ENCODE assay signal across 19 cellular contexts in the genomic region with DNA sequence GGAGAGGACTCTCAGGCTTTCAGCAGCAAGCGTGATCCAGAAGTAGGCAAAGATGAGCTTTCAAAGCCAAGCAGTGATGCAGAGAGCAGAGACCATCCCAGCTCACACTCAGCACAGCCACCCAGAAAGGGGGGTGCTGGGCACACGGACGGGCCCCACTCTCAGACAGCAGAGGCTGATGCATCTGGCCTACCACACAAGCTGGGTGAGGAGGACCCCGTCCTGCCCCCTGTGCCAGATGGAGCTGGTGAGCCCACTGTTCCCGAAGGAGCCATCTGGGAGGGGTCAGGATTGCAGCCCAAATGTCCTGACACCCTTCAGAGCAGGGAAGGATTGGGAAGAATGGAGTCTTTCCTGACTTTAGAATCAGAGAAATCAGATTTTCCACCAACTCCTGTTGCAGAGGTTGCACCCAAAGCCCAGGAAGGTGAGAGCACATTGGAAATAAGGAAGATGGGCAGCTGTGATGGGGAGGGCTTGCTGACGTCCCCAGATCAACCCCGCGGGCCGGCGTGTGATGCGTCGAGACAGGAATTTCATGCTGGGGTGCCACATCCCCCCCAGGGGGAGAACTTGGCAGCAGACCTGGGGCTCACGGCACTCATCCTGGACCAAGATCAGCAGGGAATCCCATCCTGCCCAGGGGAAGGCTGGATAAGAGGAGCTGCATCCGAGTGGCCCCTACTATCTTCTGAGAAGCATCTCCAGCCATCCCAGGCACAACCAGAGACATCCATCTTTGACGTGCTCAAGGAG.
"Had no signal": no experiment of that assay in that cellular context is flagged by ENCODE, and none has a peak within 500 bp of the region (broad histone marks: within the 10 kb centered on the region; RNA-seq: fewer than 3 reads in every experiment).

No MANE protein-coding gene starts in this region.

- H3K27ac Mint-ChIP-seq: dendritic cell treated with granulocyte-macrophage colony-stimulating factor and Interleukin-4, amounts not matched to agents 40 ng/mL and 50 ng/mL, for 4 days; effector memory CD8-positive, alpha-beta T cell; immature natural killer cell had no signal

- H3K9me3 ChIP-seq: gastroesophageal sphincter, neutrophil, right atrium auricular region, sigmoid colon, stomach had no signal

- H3K36me3 Mint-ChIP-seq: immature natural killer cell; naive thymus-derived CD8-positive, alpha-beta T cell had no signal

- H3K27me3 Mint-ChIP-seq: dendritic cell treated with granulocyte-macrophage colony-stimulating factor and Interleukin-4, amounts not matched to agents 40 ng/mL and 50 ng/mL, for 4 days had no signal

- H3K4me1 Mint-ChIP-seq: immature natural killer cell; naive thymus-derived CD8-positive, alpha-beta T cell had no signal

- H3K9me3 Mint-ChIP-seq: dendritic cell treated with granulocyte-macrophage colony-stimulating factor and Interleukin-4, amounts not matched to agents 40 ng/mL and 50 ng/mL, for 4 days; effector memory CD8-positive, alpha-beta T cell; immature natural killer cell; naive thymus-derived CD8-positive, alpha-beta T cell had no signal

- DNase-seq: cerebellar nuclear complex; effector memory CD8-positive, alpha-beta T cell; erythroblast; glutamatergic neuron; immature natural killer cell; kidney; left cardiac atrium; naive thymus-derived CD8-positive, alpha-beta T cell; sigmoid colon; small intestine; stimulated activated CD4-positive, alpha-beta T cell treated with anti-CD3 and anti-CD28 coated beads, Interleukin-12 subunit alpha, Interleukin-12 subunit beta, amount 100 ng/mL, for 4 hours; stimulated activated naive CD4-positive, alpha-beta T cell; stomach; substantia nigra; trophoblast cell had no signal

- H3K4me3 Mint-ChIP-seq: dendritic cell treated with granulocyte-macrophage colony-stimulating factor and Interleukin-4, amounts not matched to agents 40 ng/mL and 50 ng/mL, for 4 days; effector memory CD8-positive, alpha-beta T cell; immature natural killer cell; naive thymus-derived CD8-positive, alpha-beta T cell had no signal

- H3K36me3 ChIP-seq: neutrophil had no signal

- H3K27ac ChIP-seq: gastroesophageal sphincter, neutrophil, sigmoid colon, stomach had no signal

- H3K4me3 ChIP-seq: gastroesophageal sphincter, right atrium auricular region, sigmoid colon, stomach had no signal

- H3K27me3 ChIP-seq: gastroesophageal sphincter, right atrium auricular region, sigmoid colon, stomach had no signal

- ATAC-seq: effector memory CD8-positive, alpha-beta T cell; gastroesophageal sphincter; naive thymus-derived CD8-positive, alpha-beta T cell had no signal
